Comparison of ENCODE assay signal across 11 cellular contexts in the genomic region with DNA sequence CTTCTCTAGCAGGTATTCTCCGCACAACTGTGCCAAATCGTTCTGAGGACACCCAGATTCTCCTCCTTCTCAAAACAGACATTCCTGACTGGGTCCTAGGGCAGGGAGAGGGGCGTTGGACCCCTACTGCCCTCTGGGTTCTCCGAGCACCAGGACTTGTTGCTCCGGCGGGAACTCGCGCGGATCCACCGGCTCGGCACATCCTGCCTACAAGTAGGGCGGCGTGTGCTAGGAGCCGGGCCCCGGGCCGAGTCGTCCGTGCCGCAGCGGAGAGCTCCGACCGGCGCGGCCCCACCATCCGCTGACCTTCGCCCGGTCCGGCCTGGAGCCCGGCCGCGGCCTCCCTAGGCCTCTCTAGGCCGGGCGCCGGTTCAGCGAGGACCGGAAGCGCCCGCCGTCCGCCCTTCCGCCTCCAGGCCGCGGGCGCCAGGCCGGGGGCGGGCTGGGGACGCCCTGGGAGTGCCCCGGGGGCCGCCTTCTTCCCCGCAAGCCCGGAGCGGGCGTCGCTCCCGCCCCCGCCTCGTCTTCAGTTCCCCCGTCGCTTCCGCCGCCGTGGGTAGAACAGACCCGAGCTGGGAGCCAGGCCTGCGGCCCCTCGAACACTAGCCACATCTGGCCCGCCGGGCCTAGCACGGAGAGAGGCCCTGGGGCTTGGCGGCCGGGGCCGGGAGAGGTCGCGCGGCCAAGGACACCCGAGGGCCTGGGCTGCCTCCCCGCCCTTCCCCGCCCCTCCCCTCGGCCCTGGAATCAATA. TPM values are rescaled to one million over a fixed set of nuclear protein-coding genes. Genes with fewer than 3 reads are reported as not detected.
DNase-seq lines count a peak whose midpoint lies in the region; ATAC-seq and TF ChIP-seq lines count a peak whose summit lies in the region.
"Had no signal": no experiment of that assay in that cellular context is flagged by ENCODE, and none has a peak within 500 bp of the region (broad histone marks: within the 10 kb centered on the region; RNA-seq: fewer than 3 reads in every experiment).

No MANE protein-coding gene starts in this region.

- H3K9me3 ChIP-seq in right atrium auricular region (peaks cover 0 to 13% of the 10 kb centered on the region in 2 donors), vagina (no peaks in the 10 kb centered on the region)

- H3K27me3 ChIP-seq in right atrium auricular region (peaks cover 44 to 48% of the 10 kb centered on the region in 2 donors), vagina (peaks cover 4% of the 10 kb centered on the region)

- peak; percentile 5 for DNase-seq in stimulated activated CD4-positive, alpha-beta T cell treated with anti-CD3 and anti-CD28 coated beads, Interleukin-15, amount 100 ng/mL, for 24 hours
- no peak for DNase-seq in stimulated activated CD4-positive, alpha-beta T cell treated with anti-CD3 and anti-CD28 coated beads, Interleukin-2, amount 100 ng/mL, for 24 hours
- DNase-seq in right atrium auricular region (ENCODE audit: low spot score) (no peak), vagina (ENCODE audit: extremely low spot score in 2 of 2) (no peak), NCI-H524 treated with DMSO at 0.1 percent for 48 hours (lab: John Stamatoyannopoulos, UW) (no peak), SIG-M5 (lab: John Stamatoyannopoulos, UW) (no peak)
- DNase-seq in natural killer cell treated with Interleukin-12 subunit alpha and Interleukin-12 subunit beta and Interleukin-15 and Interleukin-18, amount 100 ng/mL, for 72 hours (ENCODE audit: low spot score), result no peak
- no peak for DNase-seq in effector CD4-positive, alpha-beta T cell
- DNase-seq: hypothalamus; NCI-H748 treated with DMSO at 0.1 percent for 48 hours; stimulated activated CD8-positive, alpha-beta memory T cell treated with anti-CD3 and anti-CD28 coated beads, Interleukin-4, amount 100 ng/mL, for 48 hours had no signal

- peak overlapping the region; percentile 49 for H3K4me3 Mint-ChIP-seq in natural killer cell treated with Interleukin-12 subunit alpha and Interleukin-12 subunit beta and Interleukin-15 and Interleukin-18, amount 100 ng/mL, for 72 hours

- TF ChIP-seq CTCF in right atrium auricular region (IDR thresholded peaks at IDR 0.05), result no peak
- no peak for TF ChIP-seq CTCF in vagina (IDR thresholded peaks at IDR 0.05)

- H3K36me3 ChIP-seq in right atrium auricular region (no peaks in the 10 kb centered on the region), vagina (no peaks in the 10 kb centered on the region)

- intact Hi-C loops in vagina (cut with DNase I), result no loop called here

- H3K27ac ChIP-seq in right atrium auricular region (no peak overlapping the region), vagina (no peak overlapping the region)

- no peak for TF ChIP-seq POLR2A in vagina (IDR thresholded peaks at IDR 0.05)

- H3K27me3 Mint-ChIP-seq in natural killer cell treated with Interleukin-12 subunit alpha and Interleukin-12 subunit beta and Interleukin-15 and Interleukin-18, amount 100 ng/mL, for 72 hours, result peaks cover 45 to 62% of the 10 kb centered on the region in 2 donors

- peaks cover 10 to 12% of the 10 kb centered on the region in 2 donors for H3K4me1 Mint-ChIP-seq in natural killer cell treated with Interleukin-12 subunit alpha and Interleukin-12 subunit beta and Interleukin-15 and Interleukin-18, amount 100 ng/mL, for 72 hours (ENCODE audit: low read depth in 2 of 2)

- H3K4me3 ChIP-seq in right atrium auricular region (peak overlapping the region; percentile 9 to 36), vagina (peak overlapping the region; percentile 11 to 34)

- ATAC-seq in natural killer cell treated with Interleukin-12 subunit alpha and Interleukin-12 subunit beta and Interleukin-15 and Interleukin-18, amount 100 ng/mL, for 72 hours, result peak; percentile 62 to 79

- no peaks in the 10 kb centered on the region for H3K9me3 Mint-ChIP-seq in natural killer cell treated with Interleukin-12 subunit alpha and Interleukin-12 subunit beta and Interleukin-15 and Interleukin-18, amount 100 ng/mL, for 72 hours

- H3K27ac Mint-ChIP-seq in natural killer cell treated with Interleukin-12 subunit alpha and Interleukin-12 subunit beta and Interleukin-15 and Interleukin-18, amount 100 ng/mL, for 72 hours, result no peak overlapping the region

- peaks cover 0 to 14% of the 10 kb centered on the region in 2 donors for H3K4me1 ChIP-seq in right atrium auricular region
- H3K4me1 ChIP-seq in vagina, result no peaks in the 10 kb centered on the region

- peaks cover 15% of the 10 kb centered on the region for H3K36me3 Mint-ChIP-seq in natural killer cell treated with Interleukin-12 subunit alpha and Interleukin-12 subunit beta and Interleukin-15 and Interleukin-18, amount 100 ng/mL, for 72 hours

RNA-seq across cellular contexts. Expression of a gene that starts 7.6 kb away (rescaled TPM):
- under 1 TPM; 0.04 TPM for total RNA-seq in right atrium auricular region
- total RNA-seq in natural killer cell treated with Interleukin-12 subunit alpha and Interleukin-12 subunit beta and Interleukin-15 and Interleukin-18, amount 100 ng/mL, for 72 hours, result under 1 TPM; 0.10 to 0.39 TPM
- total RNA-seq in vagina, result not detected
